In genomic region chr17:78499715-78500540, GRCh38 we compare ENCODE assay signal across 1 cellular context.
TF ChIP-seq lines count a peak whose summit lies in the region.

No MANE protein-coding gene starts in this region.

TF ChIP-seq in HepG2, 621 proteins besides CTCF, POLR2A, EP300 and RAD21:
- TF ChIP-seq ZNF281 (CRISPR knock-in tag; IDR thresholded peaks at IDR 0.05; ENCODE audit: borderline replicate concordance) (no peak), ZNF563 (CRISPR knock-in tag; IDR thresholded peaks at IDR 0.05) (0 out of 2 replicates have a peak, but pooled peaks have one; percentile 16), MATR3 (CRISPR knock-in tag; IDR thresholded peaks at IDR 0.05) (no peak)
